8 cellular contexts compared by ENCODE assay signal in the genomic region with DNA sequence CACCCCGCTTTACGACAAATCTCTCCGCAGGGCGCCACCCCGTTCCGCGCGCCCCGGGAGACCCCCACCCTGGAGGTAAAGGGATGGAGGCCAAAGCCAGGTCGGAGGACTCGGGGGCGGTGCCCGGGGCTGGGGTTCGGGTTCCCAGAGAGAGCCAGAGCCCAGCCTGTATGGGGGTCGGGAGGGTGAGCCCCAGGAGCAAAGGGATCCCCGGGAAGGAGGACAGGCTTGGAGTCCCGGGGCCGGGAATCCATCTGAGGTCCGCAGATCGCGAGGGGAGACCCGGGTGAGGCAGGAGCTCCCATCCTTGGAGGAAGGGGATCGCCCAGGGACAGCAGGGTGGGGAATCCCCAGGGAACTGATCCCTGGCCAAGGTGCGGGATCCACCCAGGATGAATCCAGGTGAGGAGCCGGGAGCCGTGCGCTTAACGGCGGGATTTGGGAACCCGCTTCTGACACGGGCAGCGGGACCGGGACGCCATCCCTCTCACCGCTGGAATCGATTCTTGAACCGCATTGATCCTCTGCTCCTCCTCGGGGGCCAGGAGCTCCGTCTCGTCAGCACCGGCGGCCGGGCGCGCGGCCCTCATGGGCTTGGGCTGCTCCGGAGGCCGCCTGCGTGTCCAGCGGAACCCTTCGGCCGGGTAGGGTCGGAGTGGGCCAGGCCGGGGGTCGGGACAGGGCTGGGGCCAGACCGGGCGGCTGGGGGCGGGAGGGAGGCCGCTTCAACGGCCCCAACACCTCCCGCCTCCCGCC. TPM values are rescaled to one million over a fixed set of nuclear protein-coding genes. Genes with fewer than 3 reads are reported as not detected.
DNase-seq lines count a peak whose midpoint lies in the region; ATAC-seq lines count a peak whose summit lies in the region.

A gene with protein sequence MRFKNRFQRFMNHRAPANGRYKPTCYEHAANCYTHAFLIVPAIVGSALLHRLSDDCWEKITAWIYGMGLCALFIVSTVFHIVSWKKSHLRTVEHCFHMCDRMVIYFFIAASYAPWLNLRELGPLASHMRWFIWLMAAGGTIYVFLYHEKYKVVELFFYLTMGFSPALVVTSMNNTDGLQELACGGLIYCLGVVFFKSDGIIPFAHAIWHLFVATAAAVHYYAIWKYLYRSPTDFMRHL (minus strand): TSS at position 657 of the 756 bp plus-strand sequence. CDS start 140 bp downstream, at position 517.

- peak; percentile 24 for DNase-seq in activated CD4-positive, alpha-beta T cell treated with anti-CD3 and anti-CD28 coated beads for 48 hours
- DNase-seq in activated CD4-positive, alpha-beta T cell treated with anti-CD3 and anti-CD28 coated beads, Interleukin-2, amount 50 U/mL, for 4 hours = no peak
- DNase-seq in NCI-H2171 (lab: John Stamatoyannopoulos, UW) (peak; percentile 41), DMS79 (lab: John Stamatoyannopoulos, UW) (no peak)

- H3K9me3 ChIP-seq in skeletal muscle satellite cell (replicated peaks; ENCODE audit: low read length) = no peaks in the 10 kb centered on the region

- peak within 1 kb of the TSS; percentile 99 for H3K4me2 ChIP-seq in skeletal muscle satellite cell (ENCODE audit: low read length)

- peak within 1 kb of the TSS; percentile 92 for H3K4me3 ChIP-seq in iPS-11a (ENCODE audit: low read depth, low read length)
- peak within 1 kb of the TSS; percentile 99 for H3K4me3 ChIP-seq in skeletal muscle satellite cell (ENCODE audit: low read length)

- peaks cover 22% of the 10 kb centered on the region for H3K27me3 ChIP-seq in skeletal muscle satellite cell (ENCODE audit: control insufficient read depth, insufficient read depth, low read length)

- H3K27ac ChIP-seq in angular gyrus (ENCODE audit: low read depth, low read length) = peak within 1 kb of the TSS; percentile 69

- peak; percentile 16 for ATAC-seq in HG02623 (IDR thresholded peaks at IDR 0.05; ENCODE audit: unreplicated experiment)

- H3K4me1 ChIP-seq in skeletal muscle satellite cell (ENCODE audit: control insufficient read depth, insufficient read depth, low read length) = peaks cover 5% of the 10 kb centered on the region

- no peaks in the 10 kb centered on the region for H3K36me3 ChIP-seq in skeletal muscle satellite cell (ENCODE audit: insufficient read depth, low read length)

- peak within 1 kb of the TSS; percentile 91 for H3K9ac ChIP-seq in skeletal muscle satellite cell (ENCODE audit: low read depth, low read length)

RNA-seq across cellular contexts. Expression of the gene that starts here (rescaled TPM):
- 86.3 and 96.6 TPM in 2 replicates for total RNA-seq in skeletal muscle satellite cell (2012; rRNA removed)

Comparison
In these comparisons a context has a peak if more than half of its experiments do, and no peak if none do; other contexts are left out.
1. DNase-seq: peak in activated CD4-positive, alpha-beta T cell treated with anti-CD3 and anti-CD28 coated beads for 48 hours (single experiment) and NCI-H2171 (single experiment); none in activated CD4-positive, alpha-beta T cell treated with anti-CD3 and anti-CD28 coated beads, Interleukin-2, amount 50 U/mL, for 4 hours (0 of 2) and DMS79 (single experiment).